Comparison of ENCODE assay signal across 8 cellular contexts in genomic region chr2:143730155-143730949, GRCh38.
DNase-seq lines count a peak whose midpoint lies in the region; ATAC-seq lines count a peak whose summit lies in the region.

No MANE protein-coding gene starts in this region.

- CTCF ChIA-PET in CD4-positive, alpha-beta memory T cell (lab: Charles Lee; ENCODE audit: partially characterized antibody) = interaction anchor here (1.3 kb wide), 1 partner anchor 20 kb away, joined by 3 read pairs; no protein-coding TSS in a partner anchor

- POLR2A ChIA-PET in CD4-positive, alpha-beta memory T cell (lab: Charles Lee; ENCODE audit: partially characterized antibody) = no interaction called here

- no peaks in the 10 kb centered on the region for H3K27me3 ChIP-seq in CD4-positive, alpha-beta memory T cell (ENCODE audit: insufficient read depth, low read length)

- H3K27ac ChIP-seq in CD4-positive, alpha-beta memory T cell (ENCODE audit: low read depth, low read length) = peak overlapping the region; percentile 2

- peaks cover 49 to 64% (median 57%) of the 10 kb centered on the region in 4 donors for H3K4me1 Mint-ChIP-seq in CD4-positive, alpha-beta memory T cell

- H3K4me3 ChIP-seq in CD4-positive, alpha-beta memory T cell (ENCODE audit: low read length in 2 of 2) = no peak overlapping the region

- H3K4me3 Mint-ChIP-seq in CD4-positive, alpha-beta memory T cell = peak overlapping the region in 4 of 8 donors; percentile 9 to 57 (median 28)

- peaks cover 52% of the 10 kb centered on the region for H3K4me1 ChIP-seq in CD4-positive, alpha-beta memory T cell (ENCODE audit: insufficient read depth, low read length)

- H3K9me3 Mint-ChIP-seq in CD4-positive, alpha-beta memory T cell = no peaks in the 10 kb centered on the region

- no peaks in the 10 kb centered on the region for H3K27me3 Mint-ChIP-seq in CD4-positive, alpha-beta memory T cell

- intact Hi-C loops in CD4-positive, alpha-beta memory T cell (cut with micrococcal nuclease) = no loop called here

- ATAC-seq in GM19395 (IDR thresholded peaks at IDR 0.05; ENCODE audit: unreplicated experiment) = peak; percentile 87
- ATAC-seq in HG03280 (IDR thresholded peaks at IDR 0.05; ENCODE audit: unreplicated experiment) = peak; percentile 84

- no peaks in the 10 kb centered on the region for H3K36me3 ChIP-seq in CD4-positive, alpha-beta memory T cell (ENCODE audit: insufficient read depth, low read length)

- peak overlapping the region; percentile 25 to 86 (median 58) for H3K27ac Mint-ChIP-seq in CD4-positive, alpha-beta memory T cell

- H3K36me3 Mint-ChIP-seq in CD4-positive, alpha-beta memory T cell = peaks cover 27 to 64% of the 10 kb centered on the region in 2 donors

- H3K9me3 ChIP-seq in CD4-positive, alpha-beta memory T cell (ENCODE audit: control insufficient read depth in 1 of 2, low read length in 2 of 2) = no peaks in the 10 kb centered on the region

- peak in 1 of 5 donors; percentile 56 for DNase-seq in CD4-positive, alpha-beta memory T cell
- DNase-seq in activated T-cell treated with anti-CD3 and anti-CD28 coated beads, Interleukin-2, amount 50 U/mL, for 48 hours = peak; percentile 31 to 36
- DNase-seq in DMS79 (lab: John Stamatoyannopoulos, UW) = no peak
- DNase-seq in NCI-H2227 (lab: John Stamatoyannopoulos, UW; ENCODE audit: unreplicated experiment) = no peak
- no peak for DNase-seq in retina
- DNase-seq in NCI-H1105 treated with DMSO at 0.1 percent for 48 hours (lab: John Stamatoyannopoulos, UW) = no peak

Comparison
In these comparisons a context has a peak if more than half of its experiments do, and no peak if none do; other contexts are left out.
1. DNase-seq: peak in activated T-cell treated with anti-CD3 and anti-CD28 coated beads, Interleukin-2, amount 50 U/mL, for 48 hours (2 of 2); none in DMS79 (single experiment), NCI-H2227 (single experiment), retina (single experiment) and NCI-H1105 treated with DMSO at 0.1 percent for 48 hours (single experiment).